ENCODE assay signal across 10 cellular contexts in genomic region chr17:66547170-66547865, GRCh38.
A peak's percentile ranks its signal among the peaks of the same experiment; 100 is the strongest.
DNase-seq lines count a peak whose midpoint lies in the region; ATAC-seq and TF ChIP-seq lines count a peak whose summit lies in the region.
"Had no signal": no experiment of that assay in that cellular context is flagged by ENCODE, and none has a peak within 500 bp of the region (broad histone marks: within the 10 kb centered on the region; RNA-seq: fewer than 3 reads in every experiment).

No MANE protein-coding gene starts in this region.

- no peak overlapping the region for H3K4me2 ChIP-seq in DND-41 (ENCODE audit: insufficient read depth, low read length)
- H3K4me2 ChIP-seq in PC-3 (ENCODE audit: low read length), result peak overlapping the region; percentile 73

- intact Hi-C loops in PC-3 (cut with micrococcal nuclease) (loop anchor here (1.0 to 10.0 kb wide), 5 partner anchors 20 to 243 kb away; partner anchors contain the start of gene PRKCA), natural killer cell (cut with micrococcal nuclease) (no loop called here)

- H3K27me3 ChIP-seq in DND-41 (ENCODE audit: insufficient read depth, low read length, poor library complexity), result no peaks in the 10 kb centered on the region
- no peaks in the 10 kb centered on the region for H3K27me3 ChIP-seq in PC-3 (ENCODE audit: low read length)
- H3K27me3 ChIP-seq: cardiac muscle cell had no signal

- BruUV-seq in PC-3 (replicated peaks; lab: Mats Ljungman, UMichigan), result no TSS peak

- H3K36me3 ChIP-seq in DND-41 (ENCODE audit: insufficient read depth, low read length) (no peaks in the 10 kb centered on the region), PC-3 (ENCODE audit: low read depth, low read length) (peaks cover 3% of the 10 kb centered on the region; the same call in 1 of the 2 replicates)
- H3K36me3 ChIP-seq: cardiac muscle cell had no signal

- H2AFZ ChIP-seq in DND-41 (ENCODE audit: low read depth, low read length), result no peak overlapping the region
- H2AFZ ChIP-seq in PC-3 (ENCODE audit: low read length), result no peak overlapping the region

- H3K4me3 ChIP-seq in DND-41 (ENCODE audit: low read depth in 1 of 2, low read length in 2 of 2) (no peak overlapping the region), PC-3 (ENCODE audit: low read length) (0 out of 2 replicates have a peak overlapping the region, but pooled peaks have one; percentile 15)
- H3K4me3 ChIP-seq: cardiac muscle cell had no signal

- peaks cover 16% of the 10 kb centered on the region for H3K9me3 Mint-ChIP-seq in activated naive CD8-positive, alpha-beta T cell treated with anti-CD3 and anti-CD28 coated beads, Interleukin-2, amount 50 U/mL, for 24 hours
- H3K9me3 Mint-ChIP-seq in natural killer cell, result peaks cover 0 to 2% of the 10 kb centered on the region in 2 donors

- peak overlapping the region; percentile 21 for H3K4me3 Mint-ChIP-seq in activated naive CD8-positive, alpha-beta T cell treated with anti-CD3 and anti-CD28 coated beads, Interleukin-2, amount 50 U/mL, for 24 hours
- peak overlapping the region; percentile 26 for H3K4me3 Mint-ChIP-seq in natural killer cell

- H4K20me1 ChIP-seq in DND-41 (ENCODE audit: insufficient read depth, low read length) (no peaks in the 10 kb centered on the region; the same call in 1 of the 2 replicates), PC-3 (ENCODE audit: low read length) (no peaks in the 10 kb centered on the region)

- peaks cover 44% of the 10 kb centered on the region for H3K36me3 Mint-ChIP-seq in activated naive CD8-positive, alpha-beta T cell treated with anti-CD3 and anti-CD28 coated beads, Interleukin-2, amount 50 U/mL, for 24 hours (ENCODE audit: low read depth)
- no peaks in the 10 kb centered on the region for H3K36me3 Mint-ChIP-seq in natural killer cell

- H3K4me1 ChIP-seq in DND-41 (ENCODE audit: insufficient read depth, low read length) (peaks cover 47% of the 10 kb centered on the region), PC-3 (ENCODE audit: insufficient read depth, low read length) (peaks cover 82% of the 10 kb centered on the region)

- H3K9ac ChIP-seq in DND-41 (ENCODE audit: low read depth, low read length) (no peak overlapping the region), PC-3 (ENCODE audit: low read length) (peak overlapping the region; percentile 81)

- no peak for TF ChIP-seq CTCF in DND-41 (IDR thresholded peaks at IDR 0.05; ENCODE audit: borderline replicate concordance, extremely low read depth, low read length, poor library complexity, severe bottlenecking)
- TF ChIP-seq CTCF in PC-3 (conservative IDR thresholded peaks at IDR 0.05; ENCODE audit: low read depth, low read length), result no peak
- no peak for TF ChIP-seq CTCF in natural killer cell (IDR thresholded peaks at IDR 0.05)

- no peaks in the 10 kb centered on the region for H3K9me2 ChIP-seq in PC-3 (replicated peaks; ENCODE audit: low read length)

- peaks cover 36% of the 10 kb centered on the region for H3K79me2 ChIP-seq in DND-41 (ENCODE audit: insufficient read depth, low read length)
- H3K79me2 ChIP-seq in PC-3 (ENCODE audit: low read length), result peaks cover 53% of the 10 kb centered on the region

- no peak for ATAC-seq in DND-41 (ENCODE audit: insufficient read depth, low read depth)
- ATAC-seq in PC-3, result peak; percentile 41
- ATAC-seq in activated naive CD8-positive, alpha-beta T cell treated with anti-CD3 and anti-CD28 coated beads, Interleukin-2, amount 50 U/mL, for 24 hours, result peak; percentile 73
- peak in 1 of 3 donors; percentile 16 for ATAC-seq in natural killer cell
- no peak for ATAC-seq in GM21367 (IDR thresholded peaks at IDR 0.05; ENCODE audit: unreplicated experiment)
- no peak for ATAC-seq in HG03135 (IDR thresholded peaks at IDR 0.05; ENCODE audit: unreplicated experiment)

- H3K27me3 Mint-ChIP-seq in activated naive CD8-positive, alpha-beta T cell treated with anti-CD3 and anti-CD28 coated beads, Interleukin-2, amount 50 U/mL, for 24 hours, result no peaks in the 10 kb centered on the region
- H3K27me3 Mint-ChIP-seq in natural killer cell (ENCODE audit: low read depth in 2 of 2), result no peaks in the 10 kb centered on the region

- peaks cover 73% of the 10 kb centered on the region for H3K4me1 Mint-ChIP-seq in activated naive CD8-positive, alpha-beta T cell treated with anti-CD3 and anti-CD28 coated beads, Interleukin-2, amount 50 U/mL, for 24 hours
- H3K4me1 Mint-ChIP-seq in natural killer cell, result peaks cover 67 to 69% of the 10 kb centered on the region in 2 donors

- DNase-seq in DND-41, result no peak
- DNase-seq in PC-3, result peak; percentile 85
- DNase-seq in activated naive CD8-positive, alpha-beta T cell treated with anti-CD3 and anti-CD28 coated beads, Interleukin-2, amount 50 U/mL, for 24 hours, result no peak
- DNase-seq in natural killer cell, result no peak
- DNase-seq in iPS-NIHi7 (ENCODE audit: extremely low spot score), result no peak
- no peak for DNase-seq in erythroblast (lab: John Stamatoyannopoulos, UW)
- DNase-seq: NCI-H510A had no signal

- H3K9me3 ChIP-seq in DND-41 (ENCODE audit: insufficient read depth, low read length, severe bottlenecking) (peaks cover 8% of the 10 kb centered on the region), PC-3 (ENCODE audit: low read length) (no peaks in the 10 kb centered on the region)

- CTCF ChIA-PET in PC-3 (lab: Charles Lee), result interaction anchor here (0.6 to 1.1 kb wide), 2 partner anchors 24 to 39 kb away, joined by 3 read pairs; no protein-coding TSS in a partner anchor

- H3K27ac ChIP-seq in DND-41 (ENCODE audit: low read length) (peak overlapping the region; percentile 60), PC-3 (ENCODE audit: low read length) (peak overlapping the region; percentile 98)
- H3K27ac ChIP-seq: cardiac muscle cell had no signal

- POLR2A ChIA-PET in PC-3 (lab: Charles Lee; ENCODE audit: unreplicated experiment), result interaction anchor here (0.5 to 1.0 kb wide), 2 partner anchors 10 to 38 kb away, joined by 10 to 16 read pairs; no protein-coding TSS in a partner anchor

- peaks cover 30% of the 10 kb centered on the region for H3F3A ChIP-seq in PC-3 (ENCODE audit: low read length, unreplicated experiment)

- H3K27ac Mint-ChIP-seq in activated naive CD8-positive, alpha-beta T cell treated with anti-CD3 and anti-CD28 coated beads, Interleukin-2, amount 50 U/mL, for 24 hours, result peak overlapping the region; percentile 71
- H3K27ac Mint-ChIP-seq in natural killer cell, result peak overlapping the region; percentile 87

- TF ChIP-seq POLR2A in erythroblast (IDR thresholded peaks at IDR 0.05; ENCODE audit: low read length), result no peak

Comparison
In these comparisons a context has a peak if more than half of its experiments do, and no peak if none do; other contexts are left out.
1. ATAC-seq: peak in PC-3 (single experiment) and activated naive CD8-positive, alpha-beta T cell treated with anti-CD3 and anti-CD28 coated beads, Interleukin-2, amount 50 U/mL, for 24 hours (single experiment); none in DND-41 (single experiment), GM21367 (single experiment) and HG03135 (single experiment).